8 cellular contexts compared by ENCODE assay signal in the genomic region with DNA sequence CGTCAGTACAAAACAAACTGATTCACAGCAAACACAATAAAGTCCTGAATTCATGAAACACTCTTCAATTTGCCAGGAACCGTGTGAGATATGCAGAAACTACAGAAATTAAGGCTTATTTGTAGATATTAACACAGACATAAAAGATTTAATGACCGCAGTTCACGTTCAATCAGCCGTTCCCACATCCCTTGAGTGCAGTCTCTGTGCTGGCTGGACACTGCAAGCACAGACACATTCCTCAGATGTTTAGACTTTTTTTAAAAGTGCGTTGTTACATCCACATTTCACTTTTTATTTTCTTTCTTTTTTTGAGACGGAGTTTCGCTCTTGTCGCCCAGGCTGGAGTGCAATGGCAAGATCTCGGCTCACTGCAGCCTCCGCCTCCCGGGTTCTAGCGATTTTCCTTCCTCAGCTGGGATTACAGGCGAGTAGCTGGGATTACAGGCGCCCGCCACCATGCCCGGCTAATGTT. TPM values are rescaled to one million over a fixed set of nuclear protein-coding genes. Genes with fewer than 3 reads are reported as not detected.
A peak's percentile ranks its signal among the peaks of the same experiment; 100 is the strongest.
DNase-seq lines count a peak whose midpoint lies in the region; ATAC-seq and TF ChIP-seq lines count a peak whose summit lies in the region.

No MANE protein-coding gene starts in this region.

- DNase-seq in KBM-7: peak; percentile 29
- peak; percentile 37 for DNase-seq in cerebellar cortex (ENCODE audit: low spot score)
- DNase-seq in right lobe of liver: no peak
- no peak for DNase-seq in type B pancreatic cell (ENCODE audit: extremely low spot score, unreplicated experiment)
- no peak for DNase-seq in hypothalamus (lab: John Stamatoyannopoulos, UW)
- no peak for DNase-seq in cerebellar nuclear complex (lab: John Stamatoyannopoulos, UW)

- no peaks in the 10 kb centered on the region for H3K4me1 ChIP-seq in right lobe of liver

- TF ChIP-seq POLR2A in right lobe of liver (IDR thresholded peaks at IDR 0.05): no peak

- H3K4me3 ChIP-seq in right lobe of liver: peak overlapping the region; percentile 67 to 90 (median 79)

- H3K9me3 Mint-ChIP-seq in type B pancreatic cell: no peaks in the 10 kb centered on the region

- H3K27ac Mint-ChIP-seq in type B pancreatic cell: peak overlapping the region; percentile 97

- H3K27ac ChIP-seq in C4-2B (peak overlapping the region; percentile 85), right lobe of liver (peak overlapping the region; percentile 77 to 86 (median 84))

- no peaks in the 10 kb centered on the region for H3K27me3 ChIP-seq in right lobe of liver

- no peak for TF ChIP-seq CTCF in C4-2B (conservative IDR thresholded peaks at IDR 0.05)
- TF ChIP-seq CTCF in right lobe of liver (IDR thresholded peaks at IDR 0.05): no peak
- no peak for TF ChIP-seq CTCF in type B pancreatic cell (conservative IDR thresholded peaks at IDR 0.05)

- H3K4me3 Mint-ChIP-seq in type B pancreatic cell: no peak overlapping the region

- no peaks in the 10 kb centered on the region for H3K9me3 ChIP-seq in right lobe of liver

- no peaks in the 10 kb centered on the region for H3K27me3 Mint-ChIP-seq in type B pancreatic cell

- intact Hi-C loops in right lobe of liver (cut with DNase I): no loop called here

- ATAC-seq in right lobe of liver: peak; percentile 10 to 22 (median 16)
- ATAC-seq in HG02759 (IDR thresholded peaks at IDR 0.05; ENCODE audit: unreplicated experiment): no peak

- peaks cover 27% of the 10 kb centered on the region for H3K4me1 Mint-ChIP-seq in type B pancreatic cell (ENCODE audit: unreplicated experiment)

- H3K36me3 Mint-ChIP-seq in type B pancreatic cell: peaks cover 2% of the 10 kb centered on the region

- in situ Hi-C loops in KBM-7 (cut with MboI; ENCODE audit: low pct_unique_long_range_greater_than_20kb, low sequenced_read_pairs): no loop called here

- WGBS in right lobe of liver (ENCODE audit: insufficient coverage, low coverage, low lambda C conversion rate, missing lambda C conversion rate): 2% methylated on average over 17 of the region's 17 CpGs

- H3K36me3 ChIP-seq in right lobe of liver: peaks cover 0 to 3% (median 0%) of the 10 kb centered on the region in 4 donors

RNA-seq across cellular contexts. Expression of gene CEP78, which starts 0.5 kb away (rescaled TPM):
- total RNA-seq in right lobe of liver (10 to 100 TPM in 1 of 6 experiments, 1 to 10 TPM in 5; 5.5 to 10.4 (median 8.7) TPM), type B pancreatic cell (ENCODE audit: low replicate concordance) (22.7 and 44.8 TPM in 2 replicates)

Comparison
In these comparisons a context has a peak if more than half of its experiments do, and no peak if none do; other contexts are left out.
1. DNase-seq: peak in KBM-7 (single experiment) and cerebellar cortex (single experiment); none in right lobe of liver (0 of 3), type B pancreatic cell (single experiment), hypothalamus (0 of 51) and cerebellar nuclear complex (0 of 2).